Comparison of ENCODE assay signal across 27 cellular contexts in genomic region chr12:57779736-57780135, GRCh38. TPM values are rescaled to one million over a fixed set of nuclear protein-coding genes. Genes with fewer than 3 reads are reported as not detected.
DNase-seq lines count a peak whose midpoint lies in the region; ATAC-seq and TF ChIP-seq lines count a peak whose summit lies in the region.
"Had no signal": no experiment of that assay in that cellular context is flagged by ENCODE, and none has a peak within 500 bp of the region (broad histone marks: within the 10 kb centered on the region; RNA-seq: fewer than 3 reads in every experiment).

No MANE protein-coding gene starts in this region.

- no peaks in the 10 kb centered on the region for H3K9me3 ChIP-seq in stomach
- no peaks in the 10 kb centered on the region for H3K9me3 ChIP-seq in psoas muscle
- H3K9me3 ChIP-seq: breast epithelium, lower lobe of right lung, right lobe of liver, suprapubic skin had no signal

- intact Hi-C loops in activated CD4-positive, alpha-beta T cell treated with anti-CD3 and anti-CD28 coated beads for 36 hours (cut with DNase I, micrococcal nuclease): loop anchor here in 1 of 2 experiments (5.0 kb wide), 1 partner anchor 68 kb away; the partner anchor contains the start of gene CTDSP2
- intact Hi-C loops in dendritic cell treated with granulocyte-macrophage colony-stimulating factor and Interleukin-4, amounts not matched to agents 40 ng/mL and 50 ng/mL, for 4 days (cut with micrococcal nuclease): no loop called here
- intact Hi-C loops in stomach (cut with DNase I; ENCODE audit: low total_unique reads): no loop called here
- intact Hi-C loops in psoas muscle (cut with DNase I): no loop called here

- H3K27me3 ChIP-seq in stomach: no peaks in the 10 kb centered on the region
- no peaks in the 10 kb centered on the region for H3K27me3 ChIP-seq in psoas muscle (ENCODE audit: insufficient read depth in 3 of 3, low read length in 2 of 3)
- H3K27me3 ChIP-seq: breast epithelium, neural progenitor cell, right lobe of liver, suprapubic skin had no signal

- H3K9me3 Mint-ChIP-seq in activated CD4-positive, alpha-beta T cell treated with anti-CD3 and anti-CD28 coated beads for 36 hours (ENCODE audit: low read depth): no peaks in the 10 kb centered on the region
- H3K9me3 Mint-ChIP-seq in HFFc6: no peaks in the 10 kb centered on the region
- no peaks in the 10 kb centered on the region for H3K9me3 Mint-ChIP-seq in dendritic cell treated with granulocyte-macrophage colony-stimulating factor and Interleukin-4, amounts not matched to agents 40 ng/mL and 50 ng/mL, for 4 days
- H3K9me3 Mint-ChIP-seq in neural crest cell: no peaks in the 10 kb centered on the region
- H3K9me3 Mint-ChIP-seq: activated T-cell treated with anti-CD3 and anti-CD28 coated beads, Interleukin-2, amount 50 U/mL, for 24 hours; neural progenitor cell had no signal

- H3K27ac ChIP-seq in stomach: no peak overlapping the region
- H3K27ac ChIP-seq in psoas muscle: no peak overlapping the region
- H3K27ac ChIP-seq: epithelial cell of prostate, lower lobe of right lung, neural progenitor cell, right lobe of liver, suprapubic skin had no signal

- TF ChIP-seq CTCF in HFFc6 (IDR thresholded peaks at IDR 0.05) (no peak), neural crest cell (conservative IDR thresholded peaks at IDR 0.05) (no peak), stomach (IDR thresholded peaks at IDR 0.05) (no peak), psoas muscle (IDR thresholded peaks at IDR 0.05) (no peak)

- no peaks in the 10 kb centered on the region for H3K27me3 Mint-ChIP-seq in activated CD4-positive, alpha-beta T cell treated with anti-CD3 and anti-CD28 coated beads for 36 hours
- H3K27me3 Mint-ChIP-seq in HFFc6 (ENCODE audit: insufficient read depth) (peaks cover 2% of the 10 kb centered on the region; the same call in 1 of the 2 replicates), neural crest cell (ENCODE audit: low read depth) (no peaks in the 10 kb centered on the region)
- H3K27me3 Mint-ChIP-seq in dendritic cell treated with granulocyte-macrophage colony-stimulating factor and Interleukin-4, amounts not matched to agents 40 ng/mL and 50 ng/mL, for 4 days: no peaks in the 10 kb centered on the region
- H3K27me3 Mint-ChIP-seq: activated T-cell treated with anti-CD3 and anti-CD28 coated beads, Interleukin-2, amount 50 U/mL, for 24 hours had no signal

- CTCF ChIA-PET in activated CD4-positive, alpha-beta T cell treated with anti-CD3 and anti-CD28 coated beads for 36 hours (lab: Charles Lee): interaction anchor here (0.6 to 2.7 kb wide), 9 partner anchors 14 to 137 kb away, joined by 3 to 15 read pairs (median 4); no protein-coding TSS in a partner anchor

- H3K27ac Mint-ChIP-seq in activated CD4-positive, alpha-beta T cell treated with anti-CD3 and anti-CD28 coated beads for 36 hours: peak overlapping the region; percentile 17
- H3K27ac Mint-ChIP-seq in HFFc6: peak overlapping the region; percentile 17; the same call in 1 of the 2 replicates
- H3K27ac Mint-ChIP-seq in dendritic cell treated with granulocyte-macrophage colony-stimulating factor and Interleukin-4, amounts not matched to agents 40 ng/mL and 50 ng/mL, for 4 days: peak overlapping the region; percentile 93
- H3K27ac Mint-ChIP-seq in neural crest cell (ENCODE audit: unreplicated experiment): peak overlapping the region; percentile 1
- H3K27ac Mint-ChIP-seq: activated T-cell treated with anti-CD3 and anti-CD28 coated beads, Interleukin-2, amount 50 U/mL, for 24 hours; H9; neural progenitor cell had no signal

- peaks cover 22% of the 10 kb centered on the region for H3K36me3 Mint-ChIP-seq in activated CD4-positive, alpha-beta T cell treated with anti-CD3 and anti-CD28 coated beads for 36 hours (ENCODE audit: low read depth)
- H3K36me3 Mint-ChIP-seq in HFFc6 (ENCODE audit: low read depth): peaks cover 26% of the 10 kb centered on the region
- peaks cover 65% of the 10 kb centered on the region for H3K36me3 Mint-ChIP-seq in dendritic cell treated with granulocyte-macrophage colony-stimulating factor and Interleukin-4, amounts not matched to agents 40 ng/mL and 50 ng/mL, for 4 days (ENCODE audit: low read depth)
- H3K36me3 Mint-ChIP-seq in neural crest cell (ENCODE audit: low read depth): peaks cover 11% of the 10 kb centered on the region

- H3K4me3 ChIP-seq in stomach (no peak overlapping the region), psoas muscle (no peak overlapping the region)
- H3K4me3 ChIP-seq: breast epithelium, lower lobe of right lung, neural progenitor cell, right lobe of liver, suprapubic skin had no signal

- no peak for TF ChIP-seq POLR2A in stomach (IDR thresholded peaks at IDR 0.05)

- DNase-seq in activated CD4-positive, alpha-beta T cell treated with anti-CD3 and anti-CD28 coated beads for 36 hours: no peak
- no peak for DNase-seq in activated CD4-positive, alpha-beta T cell treated with anti-CD3 and anti-CD28 coated beads, Interleukin-2, amount 50 U/mL, for 1 hour
- DNase-seq in HFFc6 (peak; percentile 20), neural crest cell (ENCODE audit: low read depth, low spot score) (no peak), stomach (no peak), mucosa of gallbladder (ENCODE audit: low spot score) (no peak), psoas muscle (no peak)
- DNase-seq: 8988T; activated CD4-positive, CD25-positive, alpha-beta regulatory T cell treated with anti-CD3 and anti-CD28 coated beads, Interleukin-2, amount 50 U/mL, for 72 hours; activated naive CD4-positive, alpha-beta T cell; activated T-cell treated with anti-CD3 and anti-CD28 coated beads, Interleukin-2, amount 50 U/mL, for 24 hours; amygdala; effector CD4-positive, alpha-beta T cell; H9; lower lobe of right lung; NCI-H1105; NCI-H2029 treated with DMSO at 0.1 percent for 48 hours; NCI-H69; right lobe of liver; stimulated activated CD4-positive, alpha-beta T cell treated with anti-CD3 and anti-CD28 coated beads, Interleukin-2, amount 100 ng/mL, for 48 hours had no signal

- TF ChIP-seq EP300 in stomach (IDR thresholded peaks at IDR 0.05): no peak

- POLR2A ChIA-PET in activated CD4-positive, alpha-beta T cell treated with anti-CD3 and anti-CD28 coated beads for 36 hours (lab: Charles Lee): no interaction called here

- H3K4me3 Mint-ChIP-seq in activated CD4-positive, alpha-beta T cell treated with anti-CD3 and anti-CD28 coated beads for 36 hours: no peak overlapping the region
- H3K4me3 Mint-ChIP-seq in HFFc6: no peak overlapping the region
- no peak overlapping the region for H3K4me3 Mint-ChIP-seq in dendritic cell treated with granulocyte-macrophage colony-stimulating factor and Interleukin-4, amounts not matched to agents 40 ng/mL and 50 ng/mL, for 4 days
- peak overlapping the region; percentile 43 for H3K4me3 Mint-ChIP-seq in neural crest cell
- H3K4me3 Mint-ChIP-seq: activated T-cell treated with anti-CD3 and anti-CD28 coated beads, Interleukin-2, amount 50 U/mL, for 24 hours; H9; neural progenitor cell had no signal

- 13 to 55% (median 30%) methylated on average over 1 of the region's 1 CpG for WGBS in stomach, 5 donors
- WGBS in psoas muscle, 3 donors: 32 to 68% (median 40%) methylated on average over 1 of the region's 1 CpG

- peaks cover 37% of the 10 kb centered on the region for H3K4me1 Mint-ChIP-seq in activated CD4-positive, alpha-beta T cell treated with anti-CD3 and anti-CD28 coated beads for 36 hours
- H3K4me1 Mint-ChIP-seq in HFFc6 (ENCODE audit: low read depth): peaks cover 22% of the 10 kb centered on the region
- H3K4me1 Mint-ChIP-seq in dendritic cell treated with granulocyte-macrophage colony-stimulating factor and Interleukin-4, amounts not matched to agents 40 ng/mL and 50 ng/mL, for 4 days (ENCODE audit: low read depth): peaks cover 85% of the 10 kb centered on the region
- peaks cover 20% of the 10 kb centered on the region for H3K4me1 Mint-ChIP-seq in neural crest cell

- peaks cover 8 to 32% (median 20%) of the 10 kb centered on the region in 4 donors for H3K4me1 ChIP-seq in stomach
- H3K4me1 ChIP-seq in psoas muscle: peaks cover 17% of the 10 kb centered on the region
- H3K4me1 ChIP-seq: breast epithelium, neural progenitor cell had no signal

- ATAC-seq in activated CD4-positive, alpha-beta T cell treated with anti-CD3 and anti-CD28 coated beads for 36 hours: no peak
- no peak for ATAC-seq in psoas muscle
- ATAC-seq: lower lobe of right lung, Panc1, right lobe of liver had no signal

- peaks cover 0 to 27% (median 23%) of the 10 kb centered on the region in 4 donors for H3K36me3 ChIP-seq in stomach
- H3K36me3 ChIP-seq in psoas muscle (ENCODE audit: insufficient read depth in 1 of 2, low read depth in 1 of 2): peaks cover 0 to 32% of the 10 kb centered on the region in 2 donors
- H3K36me3 ChIP-seq: breast epithelium, neural progenitor cell, right lobe of liver had no signal

RNA-seq across cellular contexts. Expression of gene TSFM, which starts 2.9 kb away (rescaled TPM):
- 10 to 100 TPM; 30.7 to 56.9 TPM for total RNA-seq in activated CD4-positive, alpha-beta T cell treated with anti-CD3 and anti-CD28 coated beads for 36 hours
- total RNA-seq in HFFc6 (2021; fragmentation: NEBNext Ultra II Directional; extraction: Animal tissue kit (Norgen Biotek cat#: 25700)): 10 to 100 TPM; 28.6 to 36.8 (median 33.7) TPM
- total RNA-seq in neural crest cell: 31.7 and 32.3 TPM in 2 replicates
- total RNA-seq in stomach: 10 to 100 TPM in 2 of 5 donors, 1 to 10 TPM in 3; 2.3 to 13.8 (median 8.0) TPM
- 10 to 100 TPM; 32.0 to 39.3 (median 37.0) TPM for polyA plus RNA-seq in stomach
- 29.3 TPM for total RNA-seq in mucosa of gallbladder
- total RNA-seq in psoas muscle: 10 to 100 TPM; 31.5 to 52.8 (median 50.2) TPM
- polyA plus RNA-seq in psoas muscle: 10 to 100 TPM; 39.5 to 74.3 (median 59.2) TPM

RNA-seq across cellular contexts. Expression of gene EEF1AKMT3, which starts 7.3 kb away (rescaled TPM):
- 1 to 10 TPM; 2.5 to 3.9 TPM for total RNA-seq in activated CD4-positive, alpha-beta T cell treated with anti-CD3 and anti-CD28 coated beads for 36 hours
- 1 to 10 TPM; 6.3 to 9.0 (median 7.8) TPM for total RNA-seq in HFFc6 (2021; fragmentation: NEBNext Ultra II Directional; extraction: Animal tissue kit (Norgen Biotek cat#: 25700))
- 4.5 and 5.6 TPM in 2 replicates for total RNA-seq in neural crest cell
- total RNA-seq in stomach: 10 to 100 TPM in 4 of 5 donors, 1 to 10 TPM in 1; 4.0 to 61.4 (median 16.4) TPM
- polyA plus RNA-seq in stomach: 1 to 10 TPM; 3.3 to 5.2 (median 3.5) TPM
- 7.0 TPM for total RNA-seq in mucosa of gallbladder
- total RNA-seq in psoas muscle: 1 to 10 TPM in 3 of 4 donors, under 1 TPM in 1; 0.89 to 1.9 (median 1.4) TPM
- 1 to 10 TPM in 1 of 3 donors, under 1 TPM in 2; 0.62 to 2.0 (median 0.66) TPM for polyA plus RNA-seq in psoas muscle

RNA-seq across cellular contexts. Expression of gene METTL1, which starts 7.8 kb away (rescaled TPM):
- 10 to 100 TPM; 31.9 to 33.5 TPM for total RNA-seq in activated CD4-positive, alpha-beta T cell treated with anti-CD3 and anti-CD28 coated beads for 36 hours
- 10 to 100 TPM; 30.0 to 41.8 (median 36.0) TPM for total RNA-seq in HFFc6 (2021; fragmentation: NEBNext Ultra II Directional; extraction: Animal tissue kit (Norgen Biotek cat#: 25700))
- total RNA-seq in neural crest cell (37.8 and 40.5 TPM in 2 replicates), stomach (10 to 100 TPM in 3 of 5 donors, 1 to 10 TPM in 2; 4.4 to 37.9 (median 13.2) TPM), mucosa of gallbladder (9.2 TPM), psoas muscle (10 to 100 TPM; 24.3 to 56.5 (median 30.4) TPM)
- polyA plus RNA-seq in stomach (10 to 100 TPM; 13.7 to 24.7 (median 20.2) TPM), psoas muscle (10 to 100 TPM; 18.8 to 80.9 (median 19.0) TPM)

RNA-seq across cellular contexts. Expression of gene CYP27B1, which starts 12.9 kb away (rescaled TPM):
- 1 to 10 TPM; 6.6 to 6.8 TPM for total RNA-seq in activated CD4-positive, alpha-beta T cell treated with anti-CD3 and anti-CD28 coated beads for 36 hours
- 1 to 10 TPM in 3 of 6 experiments, under 1 TPM in 3; 0.57 to 1.8 (median 0.96) TPM for total RNA-seq in HFFc6 (2021; fragmentation: NEBNext Ultra II Directional; extraction: Animal tissue kit (Norgen Biotek cat#: 25700))
- total RNA-seq in neural crest cell (3.2 and 4.2 TPM in 2 replicates), stomach (1 to 10 TPM in 4 of 5 donors, not detected in 1; 1.0 to 3.1 (median 1.8) TPM), mucosa of gallbladder (1.6 TPM), psoas muscle (under 1 TPM in 3 of 4 donors, not detected in 1; 0.42 to 0.54 (median 0.50) TPM)
- polyA plus RNA-seq in stomach (1 to 10 TPM in 1 of 3 donors, under 1 TPM in 2; 0.56 to 1.4 (median 0.73) TPM), psoas muscle (under 1 TPM in 2 of 3 donors, not detected in 1; 0.06 to 0.10 TPM)
- total RNA-seq: frontal cortex had no signal

RNA-seq across cellular contexts. Expression of gene MARCHF9, which starts 24.8 kb away (rescaled TPM):
- total RNA-seq in activated CD4-positive, alpha-beta T cell treated with anti-CD3 and anti-CD28 coated beads for 36 hours: 10 to 100 TPM; 20.9 to 22.5 TPM
- 1 to 10 TPM in 4 of 6 experiments, under 1 TPM in 2; 0.94 to 3.2 (median 1.2) TPM for total RNA-seq in HFFc6 (2021; fragmentation: NEBNext Ultra II Directional; extraction: Animal tissue kit (Norgen Biotek cat#: 25700))
- total RNA-seq in neural crest cell (16.7 and 18.8 TPM in 2 replicates), stomach (10 to 100 TPM in 1 of 5 donors, 1 to 10 TPM in 4; 1.0 to 14.7 (median 8.7) TPM), mucosa of gallbladder (24.6 TPM), psoas muscle (1 to 10 TPM; 7.8 to 9.4 (median 8.8) TPM)
- polyA plus RNA-seq in stomach (10 to 100 TPM in 2 of 3 donors, 1 to 10 TPM in 1; 7.0 to 16.0 (median 14.7) TPM), psoas muscle (1 to 10 TPM; 5.7 to 8.8 (median 7.2) TPM)

Comparison
In these comparisons a context has a peak if more than half of its experiments do, and no peak if none do; other contexts are left out.
1. H3K27ac Mint-ChIP-seq: peak in every context shown above with its lines; median percentile 93 in dendritic cell treated with granulocyte-macrophage colony-stimulating factor and Interleukin-4, amounts not matched to agents 40 ng/mL and 50 ng/mL, for 4 days; 17 in activated CD4-positive, alpha-beta T cell treated with anti-CD3 and anti-CD28 coated beads for 36 hours; 17 in HFFc6; 1 in neural crest cell.